8 cellular contexts compared by ENCODE assay signal in the genomic region with DNA sequence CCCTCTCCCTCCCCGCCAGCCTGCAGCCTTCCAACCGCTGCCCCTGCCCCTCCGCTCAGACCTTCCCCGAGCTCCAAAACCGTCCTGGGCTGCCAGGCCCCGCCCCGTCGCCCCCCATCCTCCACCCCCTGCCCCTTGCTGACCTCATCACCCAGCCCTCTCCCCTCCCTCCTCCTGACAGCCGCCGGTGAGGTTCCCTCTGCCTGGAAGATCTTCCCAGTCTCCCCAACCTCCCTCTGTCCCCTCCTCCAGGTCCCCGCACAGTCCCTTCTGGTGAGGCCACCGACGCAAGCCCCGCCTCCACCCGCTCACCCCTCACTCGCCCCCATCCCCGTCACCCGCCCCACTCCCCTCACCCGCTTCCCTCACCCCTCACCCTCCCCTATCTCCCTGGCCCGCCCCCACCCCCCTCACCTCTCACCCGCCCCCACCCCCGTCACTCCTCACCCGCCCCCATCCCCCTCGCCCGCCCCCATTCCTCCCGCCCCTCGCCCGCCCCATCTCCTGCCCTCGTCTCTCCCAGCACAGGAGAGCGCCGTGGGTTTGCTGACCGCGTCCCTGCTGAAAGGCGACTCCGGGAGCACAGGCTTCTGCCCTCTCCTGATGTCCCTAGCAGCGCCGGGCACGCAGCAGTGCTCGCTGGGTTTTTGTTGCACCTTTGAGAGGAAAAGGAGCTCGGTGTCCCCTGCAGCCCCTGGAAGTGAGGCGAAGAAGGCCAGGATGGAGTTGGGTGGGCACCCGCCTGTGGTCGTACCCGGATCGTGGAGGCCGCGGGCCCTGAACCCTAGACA. TPM values are rescaled to one million over a fixed set of nuclear protein-coding genes. Genes with fewer than 3 reads are reported as not detected.
A peak's percentile ranks its signal among the peaks of the same experiment; 100 is the strongest.
DNase-seq lines count a peak whose midpoint lies in the region; ATAC-seq, FAIRE-seq and TF ChIP-seq lines count a peak whose summit lies in the region.

No MANE protein-coding gene starts in this region.

- peaks cover 16% of the 10 kb centered on the region for H3K79me2 ChIP-seq in HepG2 (ENCODE audit: insufficient read depth, low read length)

- H3K27me3 ChIP-seq in brain microvascular endothelial cell (replicated peaks) (no peaks in the 10 kb centered on the region), HepG2 (ENCODE audit: control insufficient read depth in 1 of 2, insufficient read depth in 2 of 2, low read length in 2 of 2) (no peaks in the 10 kb centered on the region; a peak in 1 of 5 replicates), tibial nerve (no peaks in the 10 kb centered on the region)

- no peaks in the 10 kb centered on the region for H4K20me1 ChIP-seq in HepG2 (ENCODE audit: insufficient read depth, low read length)

- peak overlapping the region; percentile 46; the same call in 1 of the 2 replicates for H3K9ac ChIP-seq in HepG2 (ENCODE audit: insufficient read depth, low read depth, low read length)

- POLR2A ChIA-PET in HepG2 (lab: Yijun Ruan, JAX) = no interaction called here

- H3K4me1 ChIP-seq in HepG2 (ENCODE audit: insufficient read depth, low read length) (peaks cover 49% of the 10 kb centered on the region), tibial nerve (peaks cover 0 to 59% (median 23%) of the 10 kb centered on the region in 4 donors)

- no peak overlapping the region for H3K27ac Mint-ChIP-seq in stimulated activated naive CD8-positive, alpha-beta T cell treated with anti-CD3 and anti-CD28 coated beads, Interleukin-15, Interleukin-2, amounts not matched to agents 100 ng/mL and 50 ng/mL, for 24 hours

- H3K4me3 Mint-ChIP-seq in stimulated activated naive CD8-positive, alpha-beta T cell treated with anti-CD3 and anti-CD28 coated beads, Interleukin-15, Interleukin-2, amounts not matched to agents 100 ng/mL and 50 ng/mL, for 24 hours = peak overlapping the region; percentile 77

- no peaks in the 10 kb centered on the region for H3K9me3 ChIP-seq in HepG2 (ENCODE audit: low read length)
- H3K9me3 ChIP-seq in tibial nerve = no peaks in the 10 kb centered on the region

- no peaks in the 10 kb centered on the region for H3K9me3 Mint-ChIP-seq in stimulated activated naive CD8-positive, alpha-beta T cell treated with anti-CD3 and anti-CD28 coated beads, Interleukin-15, Interleukin-2, amounts not matched to agents 100 ng/mL and 50 ng/mL, for 24 hours

- in situ Hi-C loops in brain microvascular endothelial cell (cut with HindIII; ENCODE audit: low pct_ligation_motif_present, low sequenced_read_pairs) (no loop called here), HepG2 (cut with HindIII; ENCODE audit: extremely low pct_ligation_motif_present, low pct_unique_long_range_greater_than_20kb) (loop anchor here (5.0 kb wide), 2 partner anchors 164 to 284 kb away; no protein-coding TSS in a partner anchor)

- TF ChIP-seq EP300 in HepG2 (IDR thresholded peaks at IDR 0.05; ENCODE audit: low read depth in 2 of 2, low read length in 2 of 2) (no peak), HepG2 (CRISPR knock-in tag; IDR thresholded peaks at IDR 0.05; ENCODE audit: borderline replicate concordance) (no peak), tibial nerve (IDR thresholded peaks at IDR 0.05) (no peak)

- no peak for TF ChIP-seq RAD21 in HepG2 (CRISPR knock-in tag; IDR thresholded peaks at IDR 0.05)

- H3K4me1 Mint-ChIP-seq in stimulated activated naive CD8-positive, alpha-beta T cell treated with anti-CD3 and anti-CD28 coated beads, Interleukin-15, Interleukin-2, amounts not matched to agents 100 ng/mL and 50 ng/mL, for 24 hours (ENCODE audit: low read depth) = peaks cover 21% of the 10 kb centered on the region

- no peak for ATAC-seq in stimulated activated naive CD8-positive, alpha-beta T cell treated with anti-CD3 and anti-CD28 coated beads, Interleukin-15, Interleukin-2, amounts not matched to agents 100 U/mL and 50 U/mL, for 24 hours
- peak; percentile 11; the same call in 1 of the 3 replicates for ATAC-seq in HepG2
- no peak for ATAC-seq in HG03565 (IDR thresholded peaks at IDR 0.05; ENCODE audit: unreplicated experiment)

- no peak for DNase-seq in stimulated activated naive CD8-positive, alpha-beta T cell treated with anti-CD3 and anti-CD28 coated beads, Interleukin-15, Interleukin-2, amounts not matched to agents 100 U/mL and 50 U/mL, for 24 hours
- DNase-seq in NCI-H748 treated with DMSO at 0.1 percent for 48 hours (lab: John Stamatoyannopoulos, UW) (peak; percentile 54), brain microvascular endothelial cell (no peak), HepG2 (ENCODE audit: low spot score) (no peak), tibial nerve (ENCODE audit: low spot score in 2 of 2) (no peak), mucosa of gallbladder (ENCODE audit: low spot score) (no peak)

- H3K4me3 ChIP-seq in brain microvascular endothelial cell (ENCODE audit: low read depth, low read length) = peak overlapping the region; percentile 57
- H3K4me3 ChIP-seq in HepG2 (replicated peaks in 1 of 3; ENCODE audit: insufficient read depth in 1 of 3, low read depth in 2 of 3, low read length in 3 of 3) = peak overlapping the region; percentile 75 to 85 (median 81)
- H3K4me3 ChIP-seq in tibial nerve = peak overlapping the region; percentile 32 to 68 (median 42)

- CTCF ChIA-PET in HepG2 (lab: Yijun Ruan, JAX; ENCODE audit: low intra/inter-chr PET ratio, low total read pairs) = interaction anchor here (1.1 to 2.5 kb wide), 5 partner anchors 17 to 286 kb away, joined by 3 to 22 read pairs (median 6); no protein-coding TSS in a partner anchor

- peaks cover 18% of the 10 kb centered on the region for H3K27me3 Mint-ChIP-seq in stimulated activated naive CD8-positive, alpha-beta T cell treated with anti-CD3 and anti-CD28 coated beads, Interleukin-15, Interleukin-2, amounts not matched to agents 100 ng/mL and 50 ng/mL, for 24 hours

- no TSS peak for BruUV-seq in HepG2 (replicated peaks; lab: Mats Ljungman, UMichigan)

- no peak overlapping the region for H3K27ac ChIP-seq in brain microvascular endothelial cell
- no peak overlapping the region for H3K27ac ChIP-seq in HepG2 (ENCODE audit: extremely low read length, insufficient read depth, low read length)
- H3K27ac ChIP-seq in tibial nerve = peak overlapping the region in 1 of 4 donors; percentile 65

- H3K36me3 Mint-ChIP-seq in stimulated activated naive CD8-positive, alpha-beta T cell treated with anti-CD3 and anti-CD28 coated beads, Interleukin-15, Interleukin-2, amounts not matched to agents 100 ng/mL and 50 ng/mL, for 24 hours (ENCODE audit: low read depth) = no peaks in the 10 kb centered on the region

- intact Hi-C loops in HepG2 (cut with micrococcal nuclease; ENCODE audit: unreplicated experiment) = loop anchor here (2.0 to 10.0 kb wide), 3 partner anchors 42 to 286 kb away; no protein-coding TSS in a partner anchor

- TF ChIP-seq POLR2A in HepG2 (IDR thresholded peaks at IDR 0.05; ENCODE audit: insufficient read depth in 1 of 2, low read depth in 2 of 2, low read length in 2 of 2) = no peak
- TF ChIP-seq POLR2A in tibial nerve (IDR thresholded peaks at IDR 0.05) = no peak

- no peak for TF ChIP-seq CTCF in brain microvascular endothelial cell (IDR thresholded peaks at IDR 0.05; ENCODE audit: low read depth, low read length, missing control alignments)
- TF ChIP-seq CTCF in HepG2 (CRISPR knock-in tag; IDR thresholded peaks at IDR 0.05) = no peak
- no peak for TF ChIP-seq CTCF in tibial nerve (IDR thresholded peaks at IDR 0.05)

- 3% methylated on average over 38 of the region's 47 CpGs for WGBS in HepG2 (ENCODE audit: low lambda C conversion rate)
- WGBS in tibial nerve, 2 donors = 2 to 3% methylated on average over 27 to 35 of the region's 47 CpGs

- FAIRE-seq in HepG2 (lab: Jason Lieb, UNC) = no peak

- no peak overlapping the region for H2AFZ ChIP-seq in HepG2 (ENCODE audit: low read length)

- H3K4me2 ChIP-seq in HepG2 (ENCODE audit: low read depth, low read length) = peak overlapping the region; percentile 99

- H3K36me3 ChIP-seq in brain microvascular endothelial cell (replicated peaks) (no peaks in the 10 kb centered on the region), HepG2 (replicated peaks in 1 of 2; ENCODE audit: control insufficient read depth in 1 of 2, insufficient read depth in 2 of 2, low read length in 2 of 2) (no peaks in the 10 kb centered on the region), tibial nerve (no peaks in the 10 kb centered on the region)

RNA-seq across cellular contexts. Expression of gene UPK3A, which starts 16.4 kb away (rescaled TPM):
- total RNA-seq in HepG2 (2016; rRNA removed; fragmentation: Illumina TruSeq; extraction: Trizol) (10.0 and 10.5 TPM in 2 replicates), tibial nerve (not detected), mucosa of gallbladder (0.40 TPM)
- 9.4 and 11.8 TPM in 2 replicates for total RNA-seq in HepG2 (2016; cell fraction: cytosol; rRNA removed; fragmentation: Illumina TruSeq; extraction: Trizol; ENCODE audit: low read depth)
- total RNA-seq in HepG2 (2016; cell fraction: insoluble cytoplasmic fraction; rRNA removed; fragmentation: Illumina TruSeq; extraction: Trizol) = 9.5 and 11.5 TPM in 2 replicates
- total RNA-seq in HepG2 (2016; cell fraction: membrane; rRNA removed; fragmentation: Illumina TruSeq; extraction: Trizol) = 10.2 and 12.3 TPM in 2 replicates
- 3.3 and 4.2 TPM in 2 replicates for total RNA-seq in HepG2 (2016; cell fraction: nucleus; rRNA removed; fragmentation: Illumina TruSeq; extraction: Trizol)
- polyA plus RNA-seq in HepG2 (2011; rRNA removed) = 12.2 and 13.8 TPM in 2 replicates
- polyA plus RNA-seq in HepG2 (2011; cell fraction: cytosol; rRNA removed) = 10.6 and 20.2 TPM in 2 replicates
- 5.9 and 7.2 TPM in 2 replicates for polyA plus RNA-seq in HepG2 (2011; cell fraction: nucleus; rRNA removed)
- 4.3 and 11.1 TPM in 2 replicates for polyA plus RNA-seq in HepG2 (2012)
- polyA plus RNA-seq in HepG2 (2016; cell fraction: cytosol; fragmentation: Illumina TruSeq; extraction: Trizol; ENCODE audit: low read depth) = 14.1 and 18.5 TPM in 2 replicates
- 14.2 and 18.6 TPM in 2 replicates for polyA plus RNA-seq in HepG2 (2016; cell fraction: insoluble cytoplasmic fraction; fragmentation: Illumina TruSeq; extraction: Trizol; ENCODE audit: low read depth)
- polyA plus RNA-seq in HepG2 (2016; cell fraction: membrane; fragmentation: Illumina TruSeq; extraction: Trizol; ENCODE audit: low read depth) = 13.4 and 14.9 TPM in 2 replicates
- polyA plus RNA-seq in HepG2 (2016; cell fraction: nucleus; fragmentation: Illumina TruSeq; extraction: Trizol; ENCODE audit: insufficient read depth, low read depth) = 12.3 and 12.7 TPM in 2 replicates
- 30.1 TPM in 1 of 2 replicates, not detected in the other for polyA minus RNA-seq in HepG2 (2011; rRNA and poly(A)+ RNA removed; ENCODE audit: low replicate concordance)
- 3.4 and 3.6 TPM in 2 replicates for polyA minus RNA-seq in HepG2 (2011; cell fraction: cytosol; rRNA and poly(A)+ RNA removed)
- polyA minus RNA-seq in HepG2 (2011; cell fraction: nucleus; rRNA and poly(A)+ RNA removed) = 2.2 and 3.2 TPM in 2 replicates

RNA-seq across cellular contexts. Expression of gene KIAA0930, which starts 27.7 kb away (rescaled TPM):
- total RNA-seq in HepG2 (2016; rRNA removed; fragmentation: Illumina TruSeq; extraction: Trizol) (25.5 and 27.0 TPM in 2 replicates), tibial nerve (10 to 100 TPM; 51.6 to 64.9 (median 62.0) TPM), mucosa of gallbladder (93.1 TPM)
- 8.5 and 8.8 TPM in 2 replicates for total RNA-seq in HepG2 (2016; cell fraction: cytosol; rRNA removed; fragmentation: Illumina TruSeq; extraction: Trizol; ENCODE audit: low read depth)
- total RNA-seq in HepG2 (2016; cell fraction: insoluble cytoplasmic fraction; rRNA removed; fragmentation: Illumina TruSeq; extraction: Trizol) = 20.2 and 27.2 TPM in 2 replicates
- total RNA-seq in HepG2 (2016; cell fraction: membrane; rRNA removed; fragmentation: Illumina TruSeq; extraction: Trizol) = 26.6 and 27.7 TPM in 2 replicates
- total RNA-seq in HepG2 (2016; cell fraction: nucleus; rRNA removed; fragmentation: Illumina TruSeq; extraction: Trizol) = 13.4 and 15.4 TPM in 2 replicates
- polyA plus RNA-seq in HepG2 (2011; rRNA removed) = 38.2 and 46.3 TPM in 2 replicates
- 39.3 and 40.1 TPM in 2 replicates for polyA plus RNA-seq in HepG2 (2011; cell fraction: cytosol; rRNA removed)
- polyA plus RNA-seq in HepG2 (2011; cell fraction: nucleus; rRNA removed) = 32.6 and 39.0 TPM in 2 replicates
- polyA plus RNA-seq in HepG2 (2012) = 24.1 and 35.1 TPM in 2 replicates
- 14.2 and 17.6 TPM in 2 replicates for polyA plus RNA-seq in HepG2 (2016; cell fraction: cytosol; fragmentation: Illumina TruSeq; extraction: Trizol; ENCODE audit: low read depth)
- polyA plus RNA-seq in HepG2 (2016; cell fraction: insoluble cytoplasmic fraction; fragmentation: Illumina TruSeq; extraction: Trizol; ENCODE audit: low read depth) = 26.4 and 31.5 TPM in 2 replicates
- 30.2 and 31.7 TPM in 2 replicates for polyA plus RNA-seq in HepG2 (2016; cell fraction: membrane; fragmentation: Illumina TruSeq; extraction: Trizol; ENCODE audit: low read depth)
- 28.9 and 29.2 TPM in 2 replicates for polyA plus RNA-seq in HepG2 (2016; cell fraction: nucleus; fragmentation: Illumina TruSeq; extraction: Trizol; ENCODE audit: insufficient read depth, low read depth)
- 40.1 and 54.5 TPM in 2 replicates for polyA minus RNA-seq in HepG2 (2011; rRNA and poly(A)+ RNA removed; ENCODE audit: low replicate concordance)
- polyA minus RNA-seq in HepG2 (2011; cell fraction: cytosol; rRNA and poly(A)+ RNA removed) = 21.4 and 26.1 TPM in 2 replicates
- polyA minus RNA-seq in HepG2 (2011; cell fraction: nucleus; rRNA and poly(A)+ RNA removed) = 4.8 and 8.6 TPM in 2 replicates

RNA-seq across cellular contexts. Expression of gene FAM118A, which starts 41.4 kb away (rescaled TPM):
- total RNA-seq in HepG2 (2016; rRNA removed; fragmentation: Illumina TruSeq; extraction: Trizol) (26.4 and 36.7 TPM in 2 replicates), tibial nerve (100 to 1,000 TPM in 2 of 4 donors, 10 to 100 TPM in 2; 16.8 to 171 (median 83.2) TPM), mucosa of gallbladder (76.3 TPM)
- total RNA-seq in HepG2 (2016; cell fraction: cytosol; rRNA removed; fragmentation: Illumina TruSeq; extraction: Trizol; ENCODE audit: low read depth) = 28.0 and 29.8 TPM in 2 replicates
- total RNA-seq in HepG2 (2016; cell fraction: insoluble cytoplasmic fraction; rRNA removed; fragmentation: Illumina TruSeq; extraction: Trizol) = 25.8 and 32.7 TPM in 2 replicates
- total RNA-seq in HepG2 (2016; cell fraction: membrane; rRNA removed; fragmentation: Illumina TruSeq; extraction: Trizol) = 21.5 TPM in 2 replicates
- total RNA-seq in HepG2 (2016; cell fraction: nucleus; rRNA removed; fragmentation: Illumina TruSeq; extraction: Trizol) = 34.3 and 41.9 TPM in 2 replicates
- polyA plus RNA-seq in HepG2 (2011; rRNA removed) = 48.2 TPM in 2 replicates
- polyA plus RNA-seq in HepG2 (2011; cell fraction: cytosol; rRNA removed) = 24.5 and 25.4 TPM in 2 replicates
- polyA plus RNA-seq in HepG2 (2011; cell fraction: nucleus; rRNA removed) = 91.1 and 92.6 TPM in 2 replicates
- 34.1 and 39.4 TPM in 2 replicates for polyA plus RNA-seq in HepG2 (2012)
- 8.3 and 8.5 TPM in 2 replicates for polyA plus RNA-seq in HepG2 (2016; cell fraction: cytosol; fragmentation: Illumina TruSeq; extraction: Trizol; ENCODE audit: low read depth)
- polyA plus RNA-seq in HepG2 (2016; cell fraction: insoluble cytoplasmic fraction; fragmentation: Illumina TruSeq; extraction: Trizol; ENCODE audit: low read depth) = 26.6 and 30.9 TPM in 2 replicates
- 15.4 and 16.9 TPM in 2 replicates for polyA plus RNA-seq in HepG2 (2016; cell fraction: membrane; fragmentation: Illumina TruSeq; extraction: Trizol; ENCODE audit: low read depth)
- polyA plus RNA-seq in HepG2 (2016; cell fraction: nucleus; fragmentation: Illumina TruSeq; extraction: Trizol; ENCODE audit: insufficient read depth, low read depth) = 87.6 and 89.2 TPM in 2 replicates
- polyA minus RNA-seq in HepG2 (2011; rRNA and poly(A)+ RNA removed; ENCODE audit: low replicate concordance) = 15.6 and 49.1 TPM in 2 replicates
- 12.3 and 12.7 TPM in 2 replicates for polyA minus RNA-seq in HepG2 (2011; cell fraction: cytosol; rRNA and poly(A)+ RNA removed)
- polyA minus RNA-seq in HepG2 (2011; cell fraction: nucleus; rRNA and poly(A)+ RNA removed) = 57.0 and 67.1 TPM in 2 replicates
